14 cellular contexts compared by ENCODE assay signal in the genomic region with DNA sequence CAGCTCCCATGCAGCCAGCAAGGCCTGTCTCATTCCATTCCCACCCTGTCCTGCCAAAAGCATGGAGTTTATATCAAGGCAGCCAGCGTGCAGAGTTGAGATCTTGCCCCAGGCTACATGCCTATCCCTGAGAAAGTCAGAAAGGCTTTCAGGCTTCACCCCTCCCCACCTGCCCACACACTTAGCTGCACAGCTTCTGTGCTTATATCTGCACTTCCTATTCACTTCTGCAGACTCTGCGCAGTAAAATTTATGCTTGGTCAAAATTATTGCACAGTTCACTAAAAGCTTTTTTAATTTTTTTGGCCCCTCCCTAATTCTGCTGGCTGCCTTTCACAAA. TPM values are rescaled to one million over a fixed set of nuclear protein-coding genes. Genes with fewer than 3 reads are reported as not detected.
A peak's percentile ranks its signal among the peaks of the same experiment; 100 is the strongest.
DNase-seq lines count a peak whose midpoint lies in the region; ATAC-seq and TF ChIP-seq lines count a peak whose summit lies in the region.
"Had no signal": no experiment of that assay in that cellular context is flagged by ENCODE, and none has a peak within 500 bp of the region (broad histone marks: within the 10 kb centered on the region; RNA-seq: fewer than 3 reads in every experiment).

No MANE protein-coding gene starts in this region.

- intact Hi-C loops in right cardiac atrium (cut with DNase I), result no loop called here

- no peak for ATAC-seq in right cardiac atrium
- ATAC-seq in RWPE2 (ENCODE audit: low read depth), result peak; percentile 70
- ATAC-seq: activated T-cell treated with anti-CD3 and anti-CD28 coated beads, Interleukin-2, amount 50 U/mL, for 72 hours had no signal

- H3K27me3 ChIP-seq in cardiac muscle cell (no peaks in the 10 kb centered on the region), right cardiac atrium (ENCODE audit: control insufficient read depth, insufficient read depth) (no peaks in the 10 kb centered on the region), RWPE2 (ENCODE audit: insufficient read depth, poor library complexity, severe bottlenecking) (no peaks in the 10 kb centered on the region)
- H3K27me3 ChIP-seq: transverse colon had no signal

- TF ChIP-seq CTCF in cardiac muscle cell (IDR thresholded peaks at IDR 0.05; ENCODE audit: low read depth, low read length) (no peak), RWPE2 (IDR thresholded peaks at IDR 0.05; ENCODE audit: poor library complexity, severe bottlenecking) (no peak)

- peak overlapping the region; percentile 10 for H3K27ac ChIP-seq in cardiac muscle cell
- no peak overlapping the region for H3K27ac ChIP-seq in right cardiac atrium (ENCODE audit: low read length)
- H3K27ac ChIP-seq in RWPE2 (ENCODE audit: poor library complexity, severe bottlenecking), result peak overlapping the region; percentile 55

- H3K4me1 ChIP-seq in cardiac muscle cell (ENCODE audit: low read depth) (no peaks in the 10 kb centered on the region), right cardiac atrium (ENCODE audit: control insufficient read depth, insufficient read depth, low read length) (no peaks in the 10 kb centered on the region), RWPE2 (ENCODE audit: insufficient read depth, poor library complexity, severe bottlenecking) (peaks cover 14% of the 10 kb centered on the region)

- DNase-seq in cardiac muscle cell (ENCODE audit: low read depth in 1 of 2, low spot score in 1 of 2) (no peak), right cardiac atrium (no peak), RWPE2 (ENCODE audit: low spot score) (no peak), iPS-NIHi7 (ENCODE audit: extremely low spot score) (peak; percentile 13), COR-L47 (lab: John Stamatoyannopoulos, UW) (no peak), amygdala (lab: John Stamatoyannopoulos, UW) (no peak), NCI-H187 treated with DMSO at 0.1 percent for 48 hours (lab: John Stamatoyannopoulos, UW) (no peak), NCI-H510A (lab: John Stamatoyannopoulos, UW) (no peak)
- DNase-seq: ACHN; activated CD4-positive, alpha-beta memory T cell treated with anti-CD3 and anti-CD28 coated beads, Interleukin-2, amount 10 ng/mL, durations not matched to agents 7 days and 5 days; activated T-cell treated with anti-CD3 and anti-CD28 coated beads, Interleukin-2, amount 50 U/mL, for 72 hours; amniotic stem cell; CD4-positive, alpha-beta memory T cell had no signal

- 65% methylated on average over 2 of the region's 2 CpGs for WGBS in right cardiac atrium

- H3K9me3 ChIP-seq in cardiac muscle cell (ENCODE audit: low read depth) (no peaks in the 10 kb centered on the region), right cardiac atrium (ENCODE audit: control insufficient read depth, low read length) (no peaks in the 10 kb centered on the region), RWPE2 (ENCODE audit: severe bottlenecking) (no peaks in the 10 kb centered on the region)
- H3K9me3 ChIP-seq: transverse colon had no signal

- H3K36me3 ChIP-seq in cardiac muscle cell, result no peaks in the 10 kb centered on the region
- no peaks in the 10 kb centered on the region for H3K36me3 ChIP-seq in RWPE2 (ENCODE audit: low read depth)
- H3K36me3 ChIP-seq: transverse colon had no signal

- H3K4me3 ChIP-seq in cardiac muscle cell (no peak overlapping the region), right cardiac atrium (ENCODE audit: low read length) (no peak overlapping the region), RWPE2 (ENCODE audit: severe bottlenecking) (no peak overlapping the region)

RNA-seq across cellular contexts. Expression of gene ZNF675, which starts 12.5 kb away (rescaled TPM):
- total RNA-seq in cardiac muscle cell, result 7.4 and 13.9 TPM in 2 replicates
- polyA plus RNA-seq in cardiac muscle cell, result 7.8 and 11.2 TPM in 2 replicates
- 1 to 10 TPM; 5.2 to 5.5 (median 5.3) TPM for total RNA-seq in right cardiac atrium
- polyA plus RNA-seq in right cardiac atrium, result 2.9 TPM

RNA-seq across cellular contexts. Expression of gene ZNF681, which starts 59.2 kb away (rescaled TPM):
- total RNA-seq in cardiac muscle cell, result 2.7 and 3.2 TPM in 2 replicates
- 1.4 and 3.2 TPM in 2 replicates for polyA plus RNA-seq in cardiac muscle cell
- total RNA-seq in right cardiac atrium, result 1 to 10 TPM in 3 of 4 donors, under 1 TPM in 1; 0.47 to 1.3 (median 1.1) TPM
- polyA plus RNA-seq in right cardiac atrium, result 0.43 TPM
